ENCODE assay signal across 21 cellular contexts in genomic region chr3:138043266-138044029, GRCh38. TPM values are rescaled to one million over a fixed set of nuclear protein-coding genes. Genes with fewer than 3 reads are reported as not detected.
DNase-seq lines count a peak whose midpoint lies in the region; ATAC-seq, FAIRE-seq and TF ChIP-seq lines count a peak whose summit lies in the region.
"Had no signal": no experiment of that assay in that cellular context is flagged by ENCODE, and none has a peak within 500 bp of the region (broad histone marks: within the 10 kb centered on the region; RNA-seq: fewer than 3 reads in every experiment).

No MANE protein-coding gene starts in this region.

- no peaks in the 10 kb centered on the region for H3K9me3 ChIP-seq in astrocyte (ENCODE audit: insufficient read depth, low read depth, low read length)
- H3K9me3 ChIP-seq: tibial artery had no signal

- peak overlapping the region; percentile 56 for H3K4me2 ChIP-seq in astrocyte (ENCODE audit: low read length)

- H3K27me3 Mint-ChIP-seq in astrocyte (ENCODE audit: low read depth, unreplicated experiment) (no peaks in the 10 kb centered on the region), CD14-positive monocyte (ENCODE audit: low read depth in 3 of 3) (peaks cover 0 to 3% (median 0%) of the 10 kb centered on the region in 3 donors)

- no peaks in the 10 kb centered on the region for H3K27me3 ChIP-seq in astrocyte (ENCODE audit: insufficient read depth, low read length)
- H3K27me3 ChIP-seq: tibial artery had no signal

- no peak overlapping the region for H3K4me3 Mint-ChIP-seq in astrocyte (ENCODE audit: unreplicated experiment)
- H3K4me3 Mint-ChIP-seq in CD14-positive monocyte = no peak overlapping the region
- H3K4me3 Mint-ChIP-seq: activated CD8-positive, alpha-beta memory T cell treated with anti-CD3 and anti-CD28 coated beads, Interleukin-2, amount 10 ng/mL, durations not matched to agents 7 days and 5 days; nephron progenitor cell had no signal

- H3K9me3 Mint-ChIP-seq in astrocyte (ENCODE audit: unreplicated experiment) (no peaks in the 10 kb centered on the region), CD14-positive monocyte (no peaks in the 10 kb centered on the region)
- H3K9me3 Mint-ChIP-seq: nephron progenitor cell had no signal

- no peaks in the 10 kb centered on the region for H3K36me3 ChIP-seq in astrocyte (ENCODE audit: insufficient read depth, low read length)

- H4K20me1 ChIP-seq in astrocyte (ENCODE audit: insufficient read depth, low read length) = no peaks in the 10 kb centered on the region

- intact Hi-C loops in CD14-positive monocyte (cut with micrococcal nuclease) = no loop called here

- peak overlapping the region; percentile 26 for H3K9ac ChIP-seq in astrocyte (ENCODE audit: low read length)

- H3K36me3 Mint-ChIP-seq in astrocyte (ENCODE audit: low read depth, unreplicated experiment) (peaks cover 12% of the 10 kb centered on the region), CD14-positive monocyte (no peaks in the 10 kb centered on the region)
- H3K36me3 Mint-ChIP-seq: activated CD8-positive, alpha-beta memory T cell treated with anti-CD3 and anti-CD28 coated beads, Interleukin-2, amount 10 ng/mL, durations not matched to agents 7 days and 5 days had no signal

- DNase-seq in A172 (ENCODE audit: low spot score) (peak; percentile 73), HFF-Myc (ENCODE audit: extremely low read depth, low read depth) (peak; percentile 52), astrocyte (ENCODE audit: low read depth) (peak; percentile 88), glomerular visceral epithelial cell (ENCODE audit: extremely low spot score) (peak; percentile 18), CD14-positive monocyte (ENCODE audit: low spot score) (no peak), GDM1 (lab: John Stamatoyannopoulos, UW) (no peak)
- DNase-seq: activated CD8-positive, alpha-beta memory T cell treated with anti-CD3 and anti-CD28 coated beads, Interleukin-2, amount 10 ng/mL, durations not matched to agents 7 days and 5 days; activated naive CD4-positive, alpha-beta T cell treated with anti-CD3 and anti-CD28 coated beads, Interleukin-2, amount 50 U/mL, for 16 hours; dermis blood vessel endothelial cell; H7; left colon; NCI-H146; nephron progenitor cell; small intestine; tibial artery had no signal

- H3K4me3 ChIP-seq in HFF-Myc (replicated peaks; ENCODE audit: low read depth, low read length) (no peak overlapping the region), astrocyte (ENCODE audit: insufficient read depth, low read depth, low read length) (no peak overlapping the region)
- H3K4me3 ChIP-seq: tibial artery had no signal

- H3K27ac Mint-ChIP-seq in astrocyte (ENCODE audit: unreplicated experiment) (peak overlapping the region; percentile 64), CD14-positive monocyte (no peak overlapping the region)
- H3K27ac Mint-ChIP-seq: activated CD8-positive, alpha-beta memory T cell treated with anti-CD3 and anti-CD28 coated beads, Interleukin-2, amount 10 ng/mL, durations not matched to agents 7 days and 5 days; nephron progenitor cell had no signal

- no peaks in the 10 kb centered on the region for H3K79me2 ChIP-seq in astrocyte (ENCODE audit: insufficient read depth, low read length)

- peak overlapping the region; percentile 75 for H3K27ac ChIP-seq in astrocyte (ENCODE audit: low read depth, low read length)
- H3K27ac ChIP-seq: tibial artery had no signal

- no peak for ATAC-seq in HG03139 (IDR thresholded peaks at IDR 0.05; ENCODE audit: unreplicated experiment)
- ATAC-seq in GM19463 (IDR thresholded peaks at IDR 0.05; ENCODE audit: unreplicated experiment) = no peak
- ATAC-seq: activated CD8-positive, alpha-beta memory T cell treated with anti-CD3 and anti-CD28 coated beads, Interleukin-2, amount 10 ng/mL, durations not matched to agents 7 days and 5 days; left colon; Right ventricle myocardium inferior had no signal

- H3K4me1 ChIP-seq in astrocyte (ENCODE audit: insufficient read depth, low read length) = peaks cover 23% of the 10 kb centered on the region

- TF ChIP-seq CTCF in HFF-Myc (IDR thresholded peaks at IDR 0.05; ENCODE audit: low read depth, low read length, missing control alignments) = no peak
- TF ChIP-seq CTCF in astrocyte (IDR thresholded peaks at IDR 0.05; ENCODE audit: insufficient read depth, low read depth, low read length) = no peak
- TF ChIP-seq CTCF in CD14-positive monocyte (IDR thresholded peaks at IDR 0.05) = no peak

- no peak overlapping the region for H2AFZ ChIP-seq in astrocyte (ENCODE audit: low read depth, low read length)

- peak; percentile 94 for FAIRE-seq in astrocyte (lab: Jason Lieb, UNC)
- FAIRE-seq: A204.1, GM12891, small intestine, TTC549 had no signal

- H3K4me1 Mint-ChIP-seq in astrocyte (ENCODE audit: low read depth, unreplicated experiment) = peaks cover 22% of the 10 kb centered on the region
- H3K4me1 Mint-ChIP-seq in CD14-positive monocyte = no peaks in the 10 kb centered on the region
- H3K4me1 Mint-ChIP-seq: activated CD8-positive, alpha-beta memory T cell treated with anti-CD3 and anti-CD28 coated beads, Interleukin-2, amount 10 ng/mL, durations not matched to agents 7 days and 5 days; nephron progenitor cell had no signal

RNA-seq across cellular contexts. Expression of gene CLDN18, which starts 33.5 kb away (rescaled TPM):
- 0.07 and 0.26 TPM in 2 replicates for total RNA-seq in A172 (2014; rRNA removed; shearing (Covaris generic))
- total RNA-seq in astrocyte = not detected in 2 replicates
- not detected for polyA plus RNA-seq in CD14-positive monocyte
- total RNA-seq: activated CD8-positive, alpha-beta memory T cell treated with anti-CD3 and anti-CD28 coated beads, Interleukin-2, amount 10 ng/mL, durations not matched to agents 7 days and 5 days; dermis blood vessel endothelial cell; left colon; Right ventricle myocardium inferior had no signal

Comparison
In these comparisons a context has a peak if more than half of its experiments do, and no peak if none do; other contexts are left out.
1. DNase-seq: peak in A172 (single experiment), HFF-Myc (single experiment), astrocyte (single experiment) and glomerular visceral epithelial cell (single experiment); none in CD14-positive monocyte (single experiment) and GDM1 (single experiment).